Comparison of ENCODE assay signal across 1 cellular context in genomic region chr14:28759658-28760313, GRCh38.
TF ChIP-seq lines count a peak whose summit lies in the region.

No MANE protein-coding gene starts in this region.

TF ChIP-seq in IMR-90, 13 proteins besides CTCF, POLR2A, EP300 and RAD21 (continued from another document):
- TF ChIP-seq USF2 (IDR thresholded peaks at IDR 0.05; ENCODE audit: low read depth, low read length) (no peak), ELK1 (IDR thresholded peaks at IDR 0.05; ENCODE audit: borderline replicate concordance, low read depth, low read length) (no peak)
